1 cellular context compared by ENCODE assay signal in genomic region chr6:131949909-131950766, GRCh38.
TF ChIP-seq lines count a peak whose summit lies in the region.

No MANE protein-coding gene starts in this region.

TF ChIP-seq in IMR-90, 13 proteins besides CTCF, POLR2A, EP300 and RAD21 (continued from another document):
- TF ChIP-seq NFE2L2 (IDR thresholded peaks at IDR 0.05; ENCODE audit: low read depth, low read length) (no peak), BHLHE40 (IDR thresholded peaks at IDR 0.05; ENCODE audit: low read depth, low read length) (peak; percentile 92), CHD1 (IDR thresholded peaks at IDR 0.05; ENCODE audit: low read depth, low read length) (peak; percentile 92), MAFK (IDR thresholded peaks at IDR 0.05; ENCODE audit: low read depth, low read length) (no peak), SMC3 (IDR thresholded peaks at IDR 0.05; ENCODE audit: low read depth, low read length) (peak; percentile 22; the same call in 1 of the 2 replicates), RCOR1 (IDR thresholded peaks at IDR 0.05; ENCODE audit: insufficient replicate concordance, low read length) (no peak), MAZ (IDR thresholded peaks at IDR 0.05; ENCODE audit: borderline replicate concordance, low read depth, low read length) (peak; percentile 14; the same call in 1 of the 2 replicates), FOS (IDR thresholded peaks at IDR 0.05; ENCODE audit: low read depth, low read length) (no peak), MXI1 (IDR thresholded peaks at IDR 0.05; ENCODE audit: borderline replicate concordance, low read depth, low read length) (peak; percentile 33; the same call in 1 of the 2 replicates), CEBPB (IDR thresholded peaks at IDR 0.05; ENCODE audit: low read depth, low read length) (no peak)
